In genomic region chr17:7014995-7015586, GRCh38 we compare ENCODE assay signal across 1 cellular context.
TF ChIP-seq lines count a peak whose summit lies in the region.

No MANE protein-coding gene starts in this region.

TF ChIP-seq in HCT116, 20 proteins besides CTCF, POLR2A, EP300 and RAD21:
- no peak for TF ChIP-seq FOSL1 (IDR thresholded peaks at IDR 0.05; ENCODE audit: low read depth)
- TF ChIP-seq ELF1 (IDR thresholded peaks at IDR 0.05; ENCODE audit: borderline replicate concordance, low read depth): no peak
- TF ChIP-seq REST (IDR thresholded peaks at IDR 0.05; ENCODE audit: low read depth): no peak
- no peak for TF ChIP-seq JUND (IDR thresholded peaks at IDR 0.05)
- TF ChIP-seq EGR1 (IDR thresholded peaks at IDR 0.05; ENCODE audit: low read depth): no peak
- TF ChIP-seq ZBTB33 (IDR thresholded peaks at IDR 0.05; ENCODE audit: extremely low read depth, insufficient replicate concordance, low read length): no peak
- no peak for TF ChIP-seq YY1 (IDR thresholded peaks at IDR 0.05; ENCODE audit: extremely low read depth, insufficient replicate concordance, low read depth, low read length)
- TF ChIP-seq SRF (IDR thresholded peaks at IDR 0.05; ENCODE audit: low read depth): no peak
- TF ChIP-seq EZH2phosphoT487 (IDR thresholded peaks at IDR 0.05; ENCODE audit: borderline replicate concordance): no peak
- TF ChIP-seq ZNF274 (IDR thresholded peaks at IDR 0.05; ENCODE audit: low read depth, low read length): no peak
- TF ChIP-seq ATF3 (IDR thresholded peaks at IDR 0.05): no peak
- no peak for TF ChIP-seq MAX (IDR thresholded peaks at IDR 0.05)
- TF ChIP-seq POLR2AphosphoS5 (IDR thresholded peaks at IDR 0.05; ENCODE audit: low read depth, low read length): no peak; the same call in 1 of the 2 replicates
- no peak for TF ChIP-seq TCF7L2 (IDR thresholded peaks at IDR 0.05; ENCODE audit: borderline replicate concordance, extremely low read depth, insufficient read depth, insufficient read length)
- no peak for TF ChIP-seq CEBPB (IDR thresholded peaks at IDR 0.05; ENCODE audit: low read depth)
